Comparison of ENCODE assay signal across 9 cellular contexts in genomic region chr10:100829103-100829870, GRCh38.
DNase-seq lines count a peak whose midpoint lies in the region; ATAC-seq and TF ChIP-seq lines count a peak whose summit lies in the region.
"Had no signal": no experiment of that assay in that cellular context is flagged by ENCODE, and none has a peak within 500 bp of the region (broad histone marks: within the 10 kb centered on the region; RNA-seq: fewer than 3 reads in every experiment).

No MANE protein-coding gene starts in this region.

- ATAC-seq in natural killer cell: peak in 1 of 3 donors; percentile 37
- ATAC-seq in GM21737 (IDR thresholded peaks at IDR 0.05; ENCODE audit: unreplicated experiment): no peak
- ATAC-seq: esophagus mucosa had no signal

- DNase-seq in AG20443 (ENCODE audit: low spot score) (peak; percentile 56), HuH-7 (ENCODE audit: low spot score) (peak; percentile 66), natural killer cell (no peak), NCI-H524 treated with DMSO at 0.1 percent for 48 hours (lab: John Stamatoyannopoulos, UW) (no peak), NCI-H226 (no peak), SKM-1 treated with dmso at 0.1 percent for 144 hours (lab: John Stamatoyannopoulos, UW; ENCODE audit: unreplicated experiment) (no peak)

- intact Hi-C loops in dendritic cell treated with granulocyte-macrophage colony-stimulating factor and Interleukin-4, amounts not matched to agents 40 ng/mL and 50 ng/mL, for 4 days (cut with micrococcal nuclease): no loop called here
- intact Hi-C loops in natural killer cell (cut with micrococcal nuclease): loop anchor here (5.0 kb wide), 2 partner anchors 157 to 267 kb away; no protein-coding TSS in a partner anchor

- H3K36me3 Mint-ChIP-seq in dendritic cell treated with granulocyte-macrophage colony-stimulating factor and Interleukin-4, amounts not matched to agents 40 ng/mL and 50 ng/mL, for 4 days (ENCODE audit: low read depth): no peaks in the 10 kb centered on the region
- no peaks in the 10 kb centered on the region for H3K36me3 Mint-ChIP-seq in natural killer cell

- no peak for TF ChIP-seq CTCF in natural killer cell (IDR thresholded peaks at IDR 0.05)

- no peaks in the 10 kb centered on the region for H3K9me3 Mint-ChIP-seq in dendritic cell treated with granulocyte-macrophage colony-stimulating factor and Interleukin-4, amounts not matched to agents 40 ng/mL and 50 ng/mL, for 4 days
- no peaks in the 10 kb centered on the region for H3K9me3 Mint-ChIP-seq in natural killer cell

- H3K27ac Mint-ChIP-seq in dendritic cell treated with granulocyte-macrophage colony-stimulating factor and Interleukin-4, amounts not matched to agents 40 ng/mL and 50 ng/mL, for 4 days: no peak overlapping the region
- peak overlapping the region in 1 of 2 donors; percentile 79 for H3K27ac Mint-ChIP-seq in natural killer cell

- H3K4me1 Mint-ChIP-seq in dendritic cell treated with granulocyte-macrophage colony-stimulating factor and Interleukin-4, amounts not matched to agents 40 ng/mL and 50 ng/mL, for 4 days (ENCODE audit: low read depth): peaks cover 42% of the 10 kb centered on the region
- peaks cover 25 to 48% of the 10 kb centered on the region in 2 donors for H3K4me1 Mint-ChIP-seq in natural killer cell

- peak overlapping the region; percentile 69 for H3K4me3 Mint-ChIP-seq in dendritic cell treated with granulocyte-macrophage colony-stimulating factor and Interleukin-4, amounts not matched to agents 40 ng/mL and 50 ng/mL, for 4 days
- H3K4me3 Mint-ChIP-seq in natural killer cell: peak overlapping the region; percentile 81

- peaks cover 94% of the 10 kb centered on the region for H3K27me3 Mint-ChIP-seq in dendritic cell treated with granulocyte-macrophage colony-stimulating factor and Interleukin-4, amounts not matched to agents 40 ng/mL and 50 ng/mL, for 4 days
- H3K27me3 Mint-ChIP-seq in natural killer cell (ENCODE audit: low read depth in 2 of 2): peaks cover 65 to 67% of the 10 kb centered on the region in 2 donors

Comparison
In these comparisons a context has a peak if more than half of its experiments do, and no peak if none do; other contexts are left out.
1. DNase-seq: peak in AG20443 (single experiment) and HuH-7 (single experiment); none in natural killer cell (single experiment), NCI-H524 treated with DMSO at 0.1 percent for 48 hours (single experiment), NCI-H226 (single experiment) and SKM-1 treated with dmso at 0.1 percent for 144 hours (single experiment).